Comparison of ENCODE assay signal across 12 cellular contexts in the genomic region with DNA sequence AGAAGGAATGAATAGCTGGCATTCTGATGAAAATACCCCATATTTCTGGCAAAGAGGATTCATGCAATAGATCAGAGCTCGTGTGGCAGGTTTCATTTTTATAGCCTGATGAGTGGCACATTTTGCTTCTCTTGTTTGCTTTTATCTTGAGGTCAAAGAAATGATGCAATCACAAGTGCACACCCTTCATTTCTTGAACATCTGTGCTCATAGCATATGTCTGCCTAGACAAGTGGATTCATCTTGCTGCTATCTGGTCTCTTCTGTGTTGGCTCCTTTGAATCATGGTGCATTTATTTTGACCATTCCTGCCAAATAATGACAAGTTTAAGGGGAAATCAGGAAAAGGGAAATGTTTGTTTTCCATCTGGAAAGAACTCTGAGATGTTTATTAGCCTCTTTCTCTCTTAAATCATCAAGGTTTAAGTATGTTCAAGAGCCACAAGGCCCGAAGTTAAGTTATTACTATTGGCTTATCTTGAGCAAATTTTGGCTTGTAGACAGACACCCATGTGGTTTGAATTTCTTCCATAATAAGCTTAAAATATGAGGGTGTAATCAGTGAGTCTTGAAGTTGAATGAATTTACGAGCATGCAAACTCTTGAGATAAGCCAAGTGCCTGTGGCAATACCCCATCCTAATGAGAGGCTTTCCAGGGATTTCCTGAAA. TPM values are rescaled to one million over a fixed set of nuclear protein-coding genes. Genes with fewer than 3 reads are reported as not detected.
DNase-seq lines count a peak whose midpoint lies in the region; TF ChIP-seq lines count a peak whose summit lies in the region.
"Had no signal": no experiment of that assay in that cellular context is flagged by ENCODE, and none has a peak within 500 bp of the region (broad histone marks: within the 10 kb centered on the region; RNA-seq: fewer than 3 reads in every experiment).

No MANE protein-coding gene starts in this region.

- no peak overlapping the region for H3K4me2 ChIP-seq in mesendoderm (ENCODE audit: low read length)

- peaks cover 10% of the 10 kb centered on the region for H3K4me1 Mint-ChIP-seq in activated T-helper 1 cell treated with anti-CD3 and anti-CD28 coated beads, Interleukin-12 subunit alpha, Interleukin-12 subunit beta, Interleukin-2, Interleukin-4 antibody, amounts not matched to agents 30 ng/mL and 10 ng/mL and 1 ng/mL, durations not matched to agents 14 hours and 24 hours and 36 hours (ENCODE audit: low read depth)
- H3K4me1 Mint-ChIP-seq in type B pancreatic cell (ENCODE audit: unreplicated experiment) = peaks cover 7% of the 10 kb centered on the region

- no peaks in the 10 kb centered on the region for H3K79me1 ChIP-seq in mesendoderm (ENCODE audit: low read length)

- no peak overlapping the region for H3K56ac ChIP-seq in mesendoderm (ENCODE audit: low read length)

- H3K4me1 ChIP-seq in mesendoderm (ENCODE audit: control insufficient read depth, low read depth, low read length) = no peaks in the 10 kb centered on the region
- H3K4me1 ChIP-seq: esophagus muscularis mucosa had no signal

- H2BK120ac ChIP-seq in mesendoderm (ENCODE audit: low read depth, low read length) = no peak overlapping the region

- H3K79me2 ChIP-seq in mesendoderm (ENCODE audit: control insufficient read depth, insufficient read depth, low read length) = no peaks in the 10 kb centered on the region

- H3K36me3 ChIP-seq in mesendoderm (ENCODE audit: control insufficient read depth, insufficient read depth, low read length) = no peaks in the 10 kb centered on the region
- H3K36me3 ChIP-seq: esophagus muscularis mucosa had no signal

- no peak overlapping the region for H3K27ac Mint-ChIP-seq in activated T-helper 1 cell treated with anti-CD3 and anti-CD28 coated beads, Interleukin-12 subunit alpha, Interleukin-12 subunit beta, Interleukin-2, Interleukin-4 antibody, amounts not matched to agents 30 ng/mL and 10 ng/mL and 1 ng/mL, durations not matched to agents 14 hours and 24 hours and 36 hours
- H3K27ac Mint-ChIP-seq in type B pancreatic cell = no peak overlapping the region

- no peaks in the 10 kb centered on the region for H3K27me3 ChIP-seq in mesendoderm (ENCODE audit: insufficient read depth, low read length, poor library complexity)
- H3K27me3 ChIP-seq: esophagus muscularis mucosa had no signal

- H3K36me3 Mint-ChIP-seq in activated T-helper 1 cell treated with anti-CD3 and anti-CD28 coated beads, Interleukin-12 subunit alpha, Interleukin-12 subunit beta, Interleukin-2, Interleukin-4 antibody, amounts not matched to agents 30 ng/mL and 10 ng/mL and 1 ng/mL, durations not matched to agents 14 hours and 24 hours and 36 hours (ENCODE audit: low read depth) = peaks cover 2% of the 10 kb centered on the region
- H3K36me3 Mint-ChIP-seq in type B pancreatic cell = no peaks in the 10 kb centered on the region

- intact Hi-C loops in activated T-helper 1 cell treated with anti-CD3 and anti-CD28 coated beads, Interleukin-12 subunit alpha, Interleukin-12 subunit beta, Interleukin-2, Interleukin-4 antibody, amounts not matched to agents 30 ng/mL and 10 ng/mL and 1 ng/mL, durations not matched to agents 14 hours and 24 hours and 36 hours (cut with micrococcal nuclease) = no loop called here

- no peak overlapping the region for H3K23ac ChIP-seq in mesendoderm (ENCODE audit: low read length)

- no peak overlapping the region for H3K27ac ChIP-seq in mesendoderm (ENCODE audit: low read depth, low read length)
- H3K27ac ChIP-seq: 22Rv1, esophagus muscularis mucosa had no signal

- no peaks in the 10 kb centered on the region for H3K9me3 Mint-ChIP-seq in activated T-helper 1 cell treated with anti-CD3 and anti-CD28 coated beads, Interleukin-12 subunit alpha, Interleukin-12 subunit beta, Interleukin-2, Interleukin-4 antibody, amounts not matched to agents 30 ng/mL and 10 ng/mL and 1 ng/mL, durations not matched to agents 14 hours and 24 hours and 36 hours
- H3K9me3 Mint-ChIP-seq in type B pancreatic cell = peaks cover 8% of the 10 kb centered on the region

- H3K27me3 Mint-ChIP-seq in activated T-helper 1 cell treated with anti-CD3 and anti-CD28 coated beads, Interleukin-12 subunit alpha, Interleukin-12 subunit beta, Interleukin-2, Interleukin-4 antibody, amounts not matched to agents 30 ng/mL and 10 ng/mL and 1 ng/mL, durations not matched to agents 14 hours and 24 hours and 36 hours (ENCODE audit: insufficient read depth) = peaks cover 1% of the 10 kb centered on the region
- no peaks in the 10 kb centered on the region for H3K27me3 Mint-ChIP-seq in type B pancreatic cell

- H3K4ac ChIP-seq in mesendoderm (ENCODE audit: low read depth, low read length) = no peak overlapping the region

- no peak overlapping the region for H3K4me3 Mint-ChIP-seq in activated T-helper 1 cell treated with anti-CD3 and anti-CD28 coated beads, Interleukin-12 subunit alpha, Interleukin-12 subunit beta, Interleukin-2, Interleukin-4 antibody, amounts not matched to agents 30 ng/mL and 10 ng/mL and 1 ng/mL, durations not matched to agents 14 hours and 24 hours and 36 hours
- H3K4me3 Mint-ChIP-seq in type B pancreatic cell = no peak overlapping the region

- H3K18ac ChIP-seq in mesendoderm (ENCODE audit: low read length) = peak overlapping the region; percentile 51

- no peak overlapping the region for H2BK5ac ChIP-seq in mesendoderm (ENCODE audit: low read length)

- TF ChIP-seq CTCF in type B pancreatic cell (conservative IDR thresholded peaks at IDR 0.05) = no peak

- DNase-seq in DMS 273 (lab: John Stamatoyannopoulos, UW; ENCODE audit: unreplicated experiment) (peak; percentile 5), DMS 273 treated with DMSO at 0.1 percent for 48 hours (lab: John Stamatoyannopoulos, UW) (no peak), NCI-H187 (lab: John Stamatoyannopoulos, UW) (peak; percentile 53 to 56), amniotic epithelial cell (ENCODE audit: low read depth) (peak; percentile 97), mesendoderm (no peak), type B pancreatic cell (ENCODE audit: extremely low spot score, unreplicated experiment) (no peak)
- DNase-seq in activated CD8-positive, alpha-beta memory T cell treated with anti-CD3 and anti-CD28 coated beads for 24 hours = no peak
- no peak for DNase-seq in activated T-helper 1 cell treated with anti-CD3 and anti-CD28 coated beads, Interleukin-12 subunit alpha, Interleukin-12 subunit beta, Interleukin-2, Interleukin-4 antibody, amounts not matched to agents 30 ng/mL and 10 ng/mL and 1 ng/mL, durations not matched to agents 14 hours and 24 hours and 36 hours (ENCODE audit: low spot score)
- DNase-seq: activated CD4-positive, alpha-beta T cell treated with anti-CD3 and anti-CD28 coated beads, Interleukin-2, amount 50 U/mL, for 4 hours; GOT3 had no signal

- no peak overlapping the region for H2BK15ac ChIP-seq in mesendoderm (replicated peaks; ENCODE audit: low read depth)

- no peak overlapping the region for H3K9ac ChIP-seq in mesendoderm (ENCODE audit: low read length)

- WGBS in mesendoderm (ENCODE audit: extremely low coverage, insufficient coverage, low lambda C conversion rate) = no CpG with 5 or more reads among the region's 3 CpGs

- H4K5ac ChIP-seq in mesendoderm (ENCODE audit: low read length) = no peak overlapping the region

- no peak overlapping the region for H4K8ac ChIP-seq in mesendoderm (ENCODE audit: low read depth, low read length)

- H3K4me3 ChIP-seq in mesendoderm (ENCODE audit: low read length) = no peak overlapping the region
- H3K4me3 ChIP-seq: esophagus muscularis mucosa had no signal

- no peak overlapping the region for H2AK5ac ChIP-seq in mesendoderm (ENCODE audit: low read length)

RNA-seq across cellular contexts. Expression of gene HS3ST1, which starts 59.3 kb away (rescaled TPM):
- 1.2 TPM for polyA plus RNA-seq in mesendoderm (2013, experiment 1 of 2)
- polyA plus RNA-seq in mesendoderm (2013, experiment 2 of 2) = 1.2 TPM
- total RNA-seq in activated T-helper 1 cell treated with anti-CD3 and anti-CD28 coated beads, Interleukin-12 subunit alpha, Interleukin-12 subunit beta, Interleukin-2, Interleukin-4 antibody, amounts not matched to agents 30 ng/mL and 10 ng/mL and 1 ng/mL, durations not matched to agents 14 hours and 24 hours and 36 hours = 0.31 and 0.51 TPM in 2 replicates
- 2.5 and 4.6 TPM in 2 replicates for total RNA-seq in type B pancreatic cell (ENCODE audit: low replicate concordance)

Comparison
In these comparisons a context has a peak if more than half of its experiments do, and no peak if none do; other contexts are left out.
1. DNase-seq: peak in DMS 273 (single experiment), NCI-H187 (2 of 2) and amniotic epithelial cell (single experiment); none in DMS 273 treated with DMSO at 0.1 percent for 48 hours (single experiment), mesendoderm (single experiment), activated CD8-positive, alpha-beta memory T cell treated with anti-CD3 and anti-CD28 coated beads for 24 hours (single experiment), activated T-helper 1 cell treated with anti-CD3 and anti-CD28 coated beads, Interleukin-12 subunit alpha, Interleukin-12 subunit beta, Interleukin-2, Interleukin-4 antibody, amounts not matched to agents 30 ng/mL and 10 ng/mL and 1 ng/mL, durations not matched to agents 14 hours and 24 hours and 36 hours (single experiment) and type B pancreatic cell (single experiment).